In genomic region chr19:11090014-11090263, GRCh38 we compare ENCODE assay signal across 8 cellular contexts. TPM values are rescaled to one million over a fixed set of nuclear protein-coding genes. Genes with fewer than 3 reads are reported as not detected.
A peak's percentile ranks its signal among the peaks of the same experiment; 100 is the strongest.
DNase-seq lines count a peak whose midpoint lies in the region; TF ChIP-seq lines count a peak whose summit lies in the region.
"Not testable (repeated sequence)": the region's sequence is repeated elsewhere in the genome, so short reads cannot be mapped to it uniquely, and the experiment has no call there.

No MANE protein-coding gene starts in this region.

- H3K36me3 ChIP-seq in CD4-positive, alpha-beta memory T cell (ENCODE audit: insufficient read depth, low read length); duodenal mucosa (ENCODE audit: control insufficient read depth in 1 of 2, insufficient read depth in 2 of 2, low read length in 2 of 2); stomach smooth muscle (ENCODE audit: control insufficient read depth in 2 of 2, insufficient read depth in 2 of 2, low read length in 2 of 2): not testable (repeated sequence)
- H3K36me3 ChIP-seq in OCI-LY7 (ENCODE audit: insufficient read depth, low read length) = peaks cover 41% of the 10 kb centered on the region

- intact Hi-C loops in CD4-positive, alpha-beta memory T cell (cut with micrococcal nuclease) = loop anchor here (1.0 to 2.0 kb wide), 4 partner anchors 37 to 129 kb away; partner anchors contain the start of gene SMARCA4
- intact Hi-C loops in OCI-LY7 (cut with micrococcal nuclease; ENCODE audit: unreplicated experiment) = loop anchor here (1.0 to 5.0 kb wide), 2 partner anchors 54 to 153 kb away; no protein-coding TSS in a partner anchor
- intact Hi-C loops in activated T-helper 2 cell treated with anti-CD3 and anti-CD28 coated beads, Interferon-gamma antibody, Interleukin-2, Interleukin-4, amounts not matched to agents 10 μg/mL and 5 μg/mL and 100 μg/mL, durations not matched to agents 14 hours and 24 hours and 36 hours (cut with micrococcal nuclease) = loop anchor here (2.0 to 5.0 kb wide), 3 partner anchors 127 to 1632 kb away; partner anchors contain the start of genes ODAD3, PRKCSH and TNPO2

- not testable (repeated sequence) for H3K9me3 Mint-ChIP-seq in CD4-positive, alpha-beta memory T cell; HFFc6; activated T-helper 2 cell treated with anti-CD3 and anti-CD28 coated beads, Interferon-gamma antibody, Interleukin-2, Interleukin-4, amounts not matched to agents 10 μg/mL and 5 μg/mL and 100 μg/mL, durations not matched to agents 14 hours and 24 hours and 36 hours; neural crest cell

- peaks cover 0 to 16% of the 10 kb centered on the region in 2 donors for H3K36me3 Mint-ChIP-seq in CD4-positive, alpha-beta memory T cell
- not testable (repeated sequence) for H3K36me3 Mint-ChIP-seq in HFFc6 (ENCODE audit: low read depth); neural crest cell (ENCODE audit: low read depth)
- H3K36me3 Mint-ChIP-seq in activated T-helper 2 cell treated with anti-CD3 and anti-CD28 coated beads, Interferon-gamma antibody, Interleukin-2, Interleukin-4, amounts not matched to agents 10 μg/mL and 5 μg/mL and 100 μg/mL, durations not matched to agents 14 hours and 24 hours and 36 hours (ENCODE audit: low read depth) = peaks cover 46% of the 10 kb centered on the region

- not testable (repeated sequence) for H2AFZ ChIP-seq in OCI-LY7 (ENCODE audit: low read length)

- not testable (repeated sequence) for H3K27me3 Mint-ChIP-seq in CD4-positive, alpha-beta memory T cell; HFFc6 (ENCODE audit: insufficient read depth); activated T-helper 2 cell treated with anti-CD3 and anti-CD28 coated beads, Interferon-gamma antibody, Interleukin-2, Interleukin-4, amounts not matched to agents 10 μg/mL and 5 μg/mL and 100 μg/mL, durations not matched to agents 14 hours and 24 hours and 36 hours (ENCODE audit: low read depth); neural crest cell (ENCODE audit: low read depth)

- peak overlapping the region; percentile 98 for H3K27ac ChIP-seq in CD4-positive, alpha-beta memory T cell (ENCODE audit: low read depth, low read length)
- H3K27ac ChIP-seq in OCI-LY7 (ENCODE audit: low read depth, low read length, poor library complexity, severe bottlenecking) = peak overlapping the region; percentile 91
- H3K27ac ChIP-seq in duodenal mucosa (ENCODE audit: low read depth, low read length) = peak overlapping the region; percentile 93
- peak overlapping the region; percentile 82 for H3K27ac ChIP-seq in stomach smooth muscle (ENCODE audit: low read length)

- TF ChIP-seq CTCF in HFFc6 (IDR thresholded peaks at IDR 0.05); OCI-LY7 (conservative IDR thresholded peaks at IDR 0.05; ENCODE audit: low read length); neural crest cell (conservative IDR thresholded peaks at IDR 0.05): not testable (repeated sequence)

- peaks cover 61% of the 10 kb centered on the region for H3K4me1 ChIP-seq in CD4-positive, alpha-beta memory T cell (ENCODE audit: insufficient read depth, low read length)
- H3K4me1 ChIP-seq in OCI-LY7 (ENCODE audit: insufficient read depth, low read length, poor library complexity, severe bottlenecking) (peaks cover 45% of the 10 kb centered on the region), duodenal mucosa (ENCODE audit: control insufficient read depth in 1 of 2, insufficient read depth in 2 of 2, low read length in 2 of 2) (peaks cover 37 to 40% of the 10 kb centered on the region in 2 donors), stomach smooth muscle (ENCODE audit: control insufficient read depth, insufficient read depth, low read length) (peaks cover 35% of the 10 kb centered on the region)

- peak in 1 of 5 donors; percentile 62 for DNase-seq in CD4-positive, alpha-beta memory T cell
- peak; percentile 13 for DNase-seq in HFFc6
- DNase-seq in OCI-LY7 (ENCODE audit: low spot score); activated T-helper 2 cell treated with anti-CD3 and anti-CD28 coated beads, Interferon-gamma antibody, Interleukin-2, Interleukin-4, amounts not matched to agents 10 μg/mL and 5 μg/mL and 100 μg/mL, durations not matched to agents 14 hours and 24 hours and 36 hours (ENCODE audit: low spot score); neural crest cell (ENCODE audit: low read depth, low spot score): not testable (repeated sequence)

- H4K20me1 ChIP-seq in OCI-LY7 (ENCODE audit: insufficient read depth, low read length) = peaks cover 32% of the 10 kb centered on the region

- H3K9me2 ChIP-seq in OCI-LY7 (ENCODE audit: insufficient read depth, low read length) = not testable (repeated sequence)

- H3K9ac ChIP-seq in duodenal mucosa (ENCODE audit: low read depth in 1 of 2, low read length in 2 of 2) (peak overlapping the region; percentile 76 to 94), stomach smooth muscle (ENCODE audit: low read length in 2 of 2) (peak overlapping the region; percentile 51 to 92)

- H3K4me2 ChIP-seq in OCI-LY7 (ENCODE audit: low read length) = peak overlapping the region; percentile 71

- POLR2A ChIA-PET in CD4-positive, alpha-beta memory T cell (lab: Charles Lee; ENCODE audit: partially characterized antibody) = interaction anchor here (0.7 to 5.7 kb wide), 12 partner anchors 10 to 285 kb away, joined by 3 to 50 read pairs (median 4); partner anchors contain the start of genes SMARCA4, SWSAP1 and TMED1
- POLR2A ChIA-PET in OCI-LY7 (lab: Charles Lee) = interaction anchor here (0.6 to 0.8 kb wide), 2 partner anchors 9 to 36 kb away, joined by 3 read pairs; no protein-coding TSS in a partner anchor

- peaks cover 24 to 59% (median 41%) of the 10 kb centered on the region in 4 donors for H3K4me1 Mint-ChIP-seq in CD4-positive, alpha-beta memory T cell
- H3K4me1 Mint-ChIP-seq in HFFc6 (ENCODE audit: low read depth) = peaks cover 44% of the 10 kb centered on the region
- peaks cover 37% of the 10 kb centered on the region for H3K4me1 Mint-ChIP-seq in activated T-helper 2 cell treated with anti-CD3 and anti-CD28 coated beads, Interferon-gamma antibody, Interleukin-2, Interleukin-4, amounts not matched to agents 10 μg/mL and 5 μg/mL and 100 μg/mL, durations not matched to agents 14 hours and 24 hours and 36 hours (ENCODE audit: low read depth)
- H3K4me1 Mint-ChIP-seq in neural crest cell = peaks cover 39% of the 10 kb centered on the region

- H3K27me3 ChIP-seq in CD4-positive, alpha-beta memory T cell (ENCODE audit: insufficient read depth, low read length); duodenal mucosa (ENCODE audit: control insufficient read depth in 1 of 2, insufficient read depth in 2 of 2, low read length in 2 of 2); stomach smooth muscle (ENCODE audit: control insufficient read depth in 1 of 2, insufficient read depth in 2 of 2, low read length in 2 of 2): not testable (repeated sequence)

- H3K27ac Mint-ChIP-seq in CD4-positive, alpha-beta memory T cell = peak overlapping the region; percentile 92 to 97 (median 95)
- peak overlapping the region; percentile 100 for H3K27ac Mint-ChIP-seq in HFFc6
- H3K27ac Mint-ChIP-seq in activated T-helper 2 cell treated with anti-CD3 and anti-CD28 coated beads, Interferon-gamma antibody, Interleukin-2, Interleukin-4, amounts not matched to agents 10 μg/mL and 5 μg/mL and 100 μg/mL, durations not matched to agents 14 hours and 24 hours and 36 hours = peak overlapping the region; percentile 99
- H3K27ac Mint-ChIP-seq in neural crest cell (ENCODE audit: unreplicated experiment) = peak overlapping the region; percentile 98

- CTCF ChIA-PET in CD4-positive, alpha-beta memory T cell (lab: Charles Lee; ENCODE audit: partially characterized antibody) = interaction anchor here (1.1 to 7.8 kb wide), 4 partner anchors 36 to 291 kb away, joined by 3 to 39 read pairs (median 16); no protein-coding TSS in a partner anchor
- CTCF ChIA-PET in OCI-LY7 (lab: Charles Lee; ENCODE audit: unreplicated experiment) = interaction anchor here (0.6 to 1.0 kb wide), 2 partner anchors 54 to 155 kb away, joined by 3 read pairs; no protein-coding TSS in a partner anchor

- BruUV-seq in OCI-LY7 (replicated peaks; lab: Mats Ljungman, UMichigan) = not testable (repeated sequence)

- peak overlapping the region in 1 of 2 donors; percentile 64 for H3K4me3 ChIP-seq in CD4-positive, alpha-beta memory T cell (ENCODE audit: low read length in 2 of 2)
- H3K4me3 ChIP-seq in OCI-LY7 (ENCODE audit: low read depth, low read length, poor library complexity, severe bottlenecking) = peak overlapping the region; percentile 82
- H3K4me3 ChIP-seq in duodenal mucosa (ENCODE audit: low read depth in 1 of 2, low read length in 2 of 2) = peak overlapping the region; percentile 86 to 87
- H3K4me3 ChIP-seq in iPS-18c (ENCODE audit: insufficient read depth, low read depth, low read length) = peak overlapping the region; percentile 82
- H3K4me3 ChIP-seq in stomach smooth muscle (ENCODE audit: low read length in 2 of 2) = peak overlapping the region; percentile 26 to 73

- H3K4me3 Mint-ChIP-seq in CD4-positive, alpha-beta memory T cell = peak overlapping the region; percentile 81 to 93 (median 88)
- H3K4me3 Mint-ChIP-seq in HFFc6 (peak overlapping the region; percentile 87), neural crest cell (peak overlapping the region; percentile 99)
- peak overlapping the region; percentile 97 for H3K4me3 Mint-ChIP-seq in activated T-helper 2 cell treated with anti-CD3 and anti-CD28 coated beads, Interferon-gamma antibody, Interleukin-2, Interleukin-4, amounts not matched to agents 10 μg/mL and 5 μg/mL and 100 μg/mL, durations not matched to agents 14 hours and 24 hours and 36 hours (ENCODE audit: low read depth)

- not testable (repeated sequence) for H3K9me3 ChIP-seq in CD4-positive, alpha-beta memory T cell (ENCODE audit: control insufficient read depth in 1 of 2, low read length in 2 of 2); OCI-LY7 (ENCODE audit: low read length); duodenal mucosa (ENCODE audit: control insufficient read depth in 1 of 2, low read length in 2 of 2); iPS-18c (ENCODE audit: control insufficient read depth, insufficient read depth, low read length); stomach smooth muscle (ENCODE audit: control insufficient read depth in 2 of 2, low read length in 2 of 2)

- peaks cover 45% of the 10 kb centered on the region for H3K79me2 ChIP-seq in OCI-LY7 (ENCODE audit: insufficient read depth, low read depth, low read length)

RNA-seq across cellular contexts. Expression of gene LDLR, which starts 0.7 kb away (rescaled TPM):
- total RNA-seq in CD4-positive, alpha-beta memory T cell = 10 to 100 TPM; 25.8 to 27.0 TPM
- polyA plus RNA-seq in CD4-positive, alpha-beta memory T cell = 1 to 10 TPM; 4.4 to 5.0 TPM
- 10 to 100 TPM; 22.8 to 34.3 (median 28.0) TPM for total RNA-seq in HFFc6 (2021; fragmentation: NEBNext Ultra II Directional; extraction: Animal tissue kit (Norgen Biotek cat#: 25700))
- 61.8 and 88.3 TPM in 2 replicates for total RNA-seq in OCI-LY7 (2014; rRNA removed; shearing (Covaris generic))
- total RNA-seq in OCI-LY7 (2022) (99.1 and 101 TPM in 2 replicates), neural crest cell (141 and 152 TPM in 2 replicates)
- 138 and 140 TPM in 2 replicates for total RNA-seq in activated T-helper 2 cell treated with anti-CD3 and anti-CD28 coated beads, Interferon-gamma antibody, Interleukin-2, Interleukin-4, amounts not matched to agents 10 μg/mL and 5 μg/mL and 100 μg/mL, durations not matched to agents 14 hours and 24 hours and 36 hours
